8 cellular contexts compared by ENCODE assay signal in genomic region chr11:117443269-117444186, GRCh38.
A peak's percentile ranks its signal among the peaks of the same experiment; 100 is the strongest.
DNase-seq lines count a peak whose midpoint lies in the region; ATAC-seq and TF ChIP-seq lines count a peak whose summit lies in the region.

No MANE protein-coding gene starts in this region.

- H3K9me3 ChIP-seq in testis = no peaks in the 10 kb centered on the region

- H3K36me3 ChIP-seq in testis (ENCODE audit: low read depth, missing control alignments) = no peaks in the 10 kb centered on the region

- H3K4me3 ChIP-seq in testis = no peak overlapping the region

- H3K9me3 Mint-ChIP-seq in activated CD4-positive, alpha-beta T cell treated with anti-CD3 and anti-CD28 coated beads, Interleukin-2, amount 10 ng/mL, durations not matched to agents 24 days and 14 days = peaks cover 4% of the 10 kb centered on the region

- no peaks in the 10 kb centered on the region for H3K36me3 Mint-ChIP-seq in activated CD4-positive, alpha-beta T cell treated with anti-CD3 and anti-CD28 coated beads, Interleukin-2, amount 10 ng/mL, durations not matched to agents 24 days and 14 days (ENCODE audit: low read depth)

- intact Hi-C loops in testis (cut with DNase I; ENCODE audit: low total_unique reads) = loop anchor here (5.0 kb wide), 1 partner anchor 374 kb away; no protein-coding TSS in a partner anchor
- intact Hi-C loops in activated CD4-positive, alpha-beta T cell treated with anti-CD3 and anti-CD28 coated beads, Interleukin-2, amount 10 ng/mL, durations not matched to agents 24 days and 14 days (cut with micrococcal nuclease) = no loop called here

- WGBS in testis, 2 donors = 46 to 53% methylated on average over 23 to 36 of the region's 38 CpGs

- no peak overlapping the region for H3K27ac Mint-ChIP-seq in activated CD4-positive, alpha-beta T cell treated with anti-CD3 and anti-CD28 coated beads, Interleukin-2, amount 10 ng/mL, durations not matched to agents 24 days and 14 days

- peak; percentile 31 to 45 for DNase-seq in activated CD4-positive, alpha-beta T cell treated with anti-CD3 and anti-CD28 coated beads, Interleukin-2, amount 50 U/mL, for 48 hours
- DNase-seq in activated CD4-positive, alpha-beta T cell treated with anti-CD3 and anti-CD28 coated beads for 1 hour = no peak
- DNase-seq in NCI-H1417 (lab: John Stamatoyannopoulos, UW) = peak; percentile 56 to 85 (median 75)
- peak in 53 of 58 donors; percentile 7 to 79 (median 45) for DNase-seq in anterior cingulate cortex (lab: John Stamatoyannopoulos, UW)
- peak; percentile 88 for DNase-seq in islet precursor cell
- peak; percentile 78 for DNase-seq in testis
- no peak for DNase-seq in activated CD4-positive, alpha-beta T cell treated with anti-CD3 and anti-CD28 coated beads, Interleukin-2, amount 10 ng/mL, durations not matched to agents 24 days and 14 days

- no peak overlapping the region for H3K27ac ChIP-seq in testis

- peaks cover 22% of the 10 kb centered on the region for H3K27me3 Mint-ChIP-seq in activated CD4-positive, alpha-beta T cell treated with anti-CD3 and anti-CD28 coated beads, Interleukin-2, amount 10 ng/mL, durations not matched to agents 24 days and 14 days

- H3K4me1 ChIP-seq in testis = no peaks in the 10 kb centered on the region

- no peak overlapping the region for H3K4me3 Mint-ChIP-seq in activated CD4-positive, alpha-beta T cell treated with anti-CD3 and anti-CD28 coated beads, Interleukin-2, amount 10 ng/mL, durations not matched to agents 24 days and 14 days

- no peak for ATAC-seq in GM18511 (IDR thresholded peaks at IDR 0.05; ENCODE audit: unreplicated experiment)

- no peaks in the 10 kb centered on the region for H3K4me1 Mint-ChIP-seq in activated CD4-positive, alpha-beta T cell treated with anti-CD3 and anti-CD28 coated beads, Interleukin-2, amount 10 ng/mL, durations not matched to agents 24 days and 14 days

- peak; percentile 32 to 51 (median 50) for TF ChIP-seq CTCF in testis (IDR thresholded peaks at IDR 0.05)

- H3K27me3 ChIP-seq in testis = no peaks in the 10 kb centered on the region

- no peak for TF ChIP-seq POLR2A in testis (IDR thresholded peaks at IDR 0.05)

Comparison
In these comparisons a context has a peak if more than half of its experiments do, and no peak if none do; other contexts are left out.
1. DNase-seq: peak in activated CD4-positive, alpha-beta T cell treated with anti-CD3 and anti-CD28 coated beads, Interleukin-2, amount 50 U/mL, for 48 hours (2 of 2), NCI-H1417 (3 of 3), anterior cingulate cortex (53 of 58), islet precursor cell (single experiment) and testis (single experiment); none in activated CD4-positive, alpha-beta T cell treated with anti-CD3 and anti-CD28 coated beads for 1 hour (single experiment) and activated CD4-positive, alpha-beta T cell treated with anti-CD3 and anti-CD28 coated beads, Interleukin-2, amount 10 ng/mL, durations not matched to agents 24 days and 14 days (single experiment).